26 cellular contexts compared by ENCODE assay signal in the genomic region with DNA sequence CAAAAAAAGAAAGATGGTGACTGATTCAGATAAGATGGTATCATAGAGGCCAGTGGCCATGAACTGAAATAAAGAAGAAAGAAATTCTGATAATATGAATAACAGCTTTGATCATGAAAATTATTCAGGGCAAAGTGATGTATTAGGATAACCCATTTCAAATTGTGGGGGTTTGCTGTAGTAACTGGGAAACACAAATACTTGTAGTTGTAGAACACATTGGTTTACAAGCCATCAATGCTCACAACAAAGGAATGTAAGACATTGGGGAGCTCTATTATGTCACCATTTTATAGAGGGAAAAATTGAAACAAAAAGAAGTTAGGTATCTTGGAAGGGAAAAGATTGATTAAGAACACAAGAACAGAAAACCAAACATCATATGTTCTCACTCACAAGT.
"Had no signal": no experiment of that assay in that cellular context is flagged by ENCODE, and none has a peak within 500 bp of the region (broad histone marks: within the 10 kb centered on the region; RNA-seq: fewer than 3 reads in every experiment).

No MANE protein-coding gene starts in this region.

- H3K27me3 ChIP-seq: adrenal gland, ascending aorta, colonic mucosa, esophagus squamous epithelium, gastroesophageal sphincter, right lobe of liver, transverse colon, vagina had no signal

- H3K27ac ChIP-seq: ascending aorta, colonic mucosa, dorsolateral prefrontal cortex, esophagus squamous epithelium, gastroesophageal sphincter, right lobe of liver, transverse colon, vagina, VCaP had no signal

- H3K36me3 ChIP-seq: adrenal gland, ascending aorta, colonic mucosa, esophagus squamous epithelium, gastroesophageal sphincter, right lobe of liver, transverse colon, vagina had no signal

- ATAC-seq: gastroesophageal sphincter; left cardiac atrium; right lobe of liver; stimulated activated naive B cell treated with anti-CD40 and anti-IgM and Interleukin-4, amounts not matched to agents 10 μg/mL and 1 μg/mL and 100 μg/mL, for 72 hours had no signal

- H3K9me3 ChIP-seq: adrenal gland, ascending aorta, colonic mucosa, esophagus squamous epithelium, gastroesophageal sphincter, right lobe of liver, transverse colon, vagina had no signal

- H3K4me1 ChIP-seq: colonic mucosa had no signal

- DNase-seq: activated CD4-positive, alpha-beta T cell treated with anti-CD3 and anti-CD28 coated beads for 1 hour; activated CD8-positive, alpha-beta memory T cell treated with anti-CD3 and anti-CD28 coated beads for 24 hours; activated CD8-positive, alpha-beta memory T cell treated with anti-CD3 and anti-CD28 coated beads, Interleukin-2, amount 50 U/mL, for 4 hours; activated naive CD4-positive, alpha-beta T cell; activated T-cell treated with anti-CD3 and anti-CD28 coated beads, Interleukin-2, amount 50 U/mL, for 24 hours; colonic mucosa; dorsolateral prefrontal cortex; esophagus squamous epithelium; head of caudate nucleus; islet precursor cell; left cardiac atrium; nephron progenitor cell; occipital lobe; posterior cingulate gyrus; right lobe of liver; small intestine; stimulated activated CD4-positive, alpha-beta T cell treated with anti-CD3 and anti-CD28 coated beads, Interleukin-15, amount 100 ng/mL, for 24 hours; stimulated activated CD4-positive, alpha-beta T cell treated with anti-CD3 and anti-CD28 coated beads, Interleukin-2, amount 100 ng/mL, for 48 hours; stimulated activated CD8-positive, alpha-beta memory T cell treated with anti-CD3 and anti-CD28 coated beads, Interleukin-4, amount 100 ng/mL, for 48 hours; stimulated activated naive B cell treated with anti-CD40 and anti-IgM and Interleukin-4, amounts not matched to agents 10 μg/mL and 1 μg/mL and 100 μg/mL, for 72 hours; transverse colon had no signal

- H3K4me3 ChIP-seq: adrenal gland, ascending aorta, colonic mucosa, dorsolateral prefrontal cortex, esophagus squamous epithelium, gastroesophageal sphincter, right lobe of liver, transverse colon, vagina had no signal
